In genomic region chr19:49333426-49334288, GRCh38 we compare ENCODE assay signal across 8 cellular contexts. TPM values are rescaled to one million over a fixed set of nuclear protein-coding genes. Genes with fewer than 3 reads are reported as not detected.
DNase-seq lines count a peak whose midpoint lies in the region; ATAC-seq, FAIRE-seq and TF ChIP-seq lines count a peak whose summit lies in the region.

No MANE protein-coding gene starts in this region.

- H3K27me3 ChIP-seq in endodermal cell (ENCODE audit: control insufficient read depth, insufficient read depth, low read length, poor library complexity, severe bottlenecking): peaks cover 6% of the 10 kb centered on the region
- H3K27me3 ChIP-seq in foreskin keratinocyte: peaks cover 13% of the 10 kb centered on the region
- no peaks in the 10 kb centered on the region for H3K27me3 ChIP-seq in osteoblast (ENCODE audit: insufficient read depth, low read length)

- H3K9me3 ChIP-seq in endodermal cell (ENCODE audit: control insufficient read depth, low read length) (no peaks in the 10 kb centered on the region), osteoblast (ENCODE audit: low read depth, low read length) (no peaks in the 10 kb centered on the region)

- no peaks in the 10 kb centered on the region for H3K9me3 Mint-ChIP-seq in endodermal cell

- CTCF ChIA-PET in HEK293T (lab: Yijun Ruan, JAX): interaction anchor here (0.7 kb wide), 1 partner anchor 39 kb away, joined by 3 read pairs; no protein-coding TSS in a partner anchor

- no peak overlapping the region for H3K27ac ChIP-seq in endodermal cell (ENCODE audit: low read depth, low read length)
- H3K27ac ChIP-seq in foreskin keratinocyte: no peak overlapping the region
- no peak overlapping the region for H3K27ac ChIP-seq in osteoblast (ENCODE audit: low read depth, low read length)

- FAIRE-seq in GM18507 (lab: Jason Lieb, UNC): peak; percentile 95

- no peak overlapping the region for H3K27ac Mint-ChIP-seq in endodermal cell

- no peaks in the 10 kb centered on the region for H3K79me2 ChIP-seq in osteoblast (ENCODE audit: insufficient read depth, low read length)

- peaks cover 8% of the 10 kb centered on the region for H3K4me1 Mint-ChIP-seq in endodermal cell

- WGBS in endodermal cell (ENCODE audit: insufficient coverage in 1 of 2, insufficient read length in 1 of 2), 2 experiments: 78 to 91% methylated on average over 4 to 11 of the region's 11 CpGs

- peaks cover 16% of the 10 kb centered on the region for H3K27me3 Mint-ChIP-seq in endodermal cell (ENCODE audit: insufficient read depth)

- no peaks in the 10 kb centered on the region for H3K4me1 ChIP-seq in endodermal cell (ENCODE audit: control insufficient read depth, insufficient read depth, low read length)
- peaks cover 3% of the 10 kb centered on the region for H3K4me1 ChIP-seq in foreskin keratinocyte
- H3K4me1 ChIP-seq in osteoblast (ENCODE audit: insufficient read depth, low read length): no peaks in the 10 kb centered on the region

- DNase-seq in GM18507 (ENCODE audit: extremely low spot score, insufficient read length, low read depth): no peak
- DNase-seq in activated CD4-positive, alpha-beta T cell treated with anti-CD3 and anti-CD28 coated beads for 48 hours: peak; percentile 74
- DNase-seq in endodermal cell: peak; percentile 44
- DNase-seq in stimulated activated CD8-positive, alpha-beta memory T cell treated with anti-CD3 and anti-CD28 coated beads, Interleukin-12 subunit alpha, Interleukin-12 subunit beta, amount 100 ng/mL, for 4 hours (ENCODE audit: low read depth): peak; percentile 62
- DNase-seq in HEK293T (ENCODE audit: extremely low spot score): no peak
- DNase-seq in foreskin keratinocyte: no peak
- no peak for DNase-seq in osteoblast (ENCODE audit: insufficient read length, low spot score, missing footprints)

- peak; percentile 66 for ATAC-seq in HG03108 (IDR thresholded peaks at IDR 0.05; ENCODE audit: unreplicated experiment)
- ATAC-seq in foreskin keratinocyte: no peak

- TF ChIP-seq CTCF in endodermal cell (conservative IDR thresholded peaks at IDR 0.05): no peak
- no peak for TF ChIP-seq CTCF in foreskin keratinocyte (conservative IDR thresholded peaks at IDR 0.05)
- TF ChIP-seq CTCF in osteoblast (IDR thresholded peaks at IDR 0.05; ENCODE audit: extremely low read depth, low read depth, low read length): no peak

- H3K36me3 Mint-ChIP-seq in endodermal cell (ENCODE audit: low read depth): peaks cover 26% of the 10 kb centered on the region

- no peak overlapping the region for H3K4me2 ChIP-seq in osteoblast (ENCODE audit: insufficient read depth, low read length)

- H3K4me3 Mint-ChIP-seq in endodermal cell: no peak overlapping the region

- POLR2A ChIA-PET in HEK293T (lab: Yijun Ruan, JAX): no interaction called here

- no peaks in the 10 kb centered on the region for H4K20me1 ChIP-seq in osteoblast (ENCODE audit: insufficient read depth, low read length)

- H3K36me3 ChIP-seq in endodermal cell (ENCODE audit: control insufficient read depth, insufficient read depth, low read length) (peaks cover 3% of the 10 kb centered on the region), osteoblast (ENCODE audit: insufficient read depth, low read length) (no peaks in the 10 kb centered on the region)

- H3K9ac ChIP-seq in endodermal cell (ENCODE audit: extremely low read depth, low read length, poor library complexity, severe bottlenecking): no peak overlapping the region

- no peak overlapping the region for H3K4me3 ChIP-seq in endodermal cell (ENCODE audit: low read length)
- no peak overlapping the region for H3K4me3 ChIP-seq in osteoblast (ENCODE audit: insufficient read depth, low read length)

- H2AFZ ChIP-seq in osteoblast (ENCODE audit: low read length): no peak overlapping the region

TF ChIP-seq in HEK293T, 16 proteins besides CTCF, POLR2A, EP300 and RAD21:
- TF ChIP-seq ARNT (IDR thresholded peaks at IDR 0.05): no peak
- no peak for TF ChIP-seq NFRKB (IDR thresholded peaks at IDR 0.05)
- no peak for TF ChIP-seq BHLHE40 (IDR thresholded peaks at IDR 0.05; ENCODE audit: borderline replicate concordance)
- TF ChIP-seq ZNF384 (IDR thresholded peaks at IDR 0.05): no peak
- TF ChIP-seq L3MBTL2 (conservative IDR thresholded peaks at IDR 0.05): no peak
- TF ChIP-seq HDGF (IDR thresholded peaks at IDR 0.05; ENCODE audit: borderline replicate concordance): no peak
- no peak for TF ChIP-seq ELF4 (IDR thresholded peaks at IDR 0.05)
- no peak for TF ChIP-seq PKNOX1 (IDR thresholded peaks at IDR 0.05)
- TF ChIP-seq SP1 (IDR thresholded peaks at IDR 0.05): no peak
- no peak for TF ChIP-seq FOXM1 (IDR thresholded peaks at IDR 0.05; ENCODE audit: borderline replicate concordance)
- TF ChIP-seq LEF1 (IDR thresholded peaks at IDR 0.05; ENCODE audit: borderline replicate concordance): no peak
- no peak for TF ChIP-seq FOXA1 (IDR thresholded peaks at IDR 0.05)
- TF ChIP-seq FOXK2 (IDR thresholded peaks at IDR 0.05): no peak
- TF ChIP-seq CTBP1 (IDR thresholded peaks at IDR 0.05; ENCODE audit: borderline replicate concordance): no peak
- TF ChIP-seq TARDBP (IDR thresholded peaks at IDR 0.05): no peak
- TF ChIP-seq SUZ12 (IDR thresholded peaks at IDR 0.05): no peak

RNA-seq across cellular contexts. Expression of gene CD37, which starts 1.5 kb away (rescaled TPM):
- not detected for total RNA-seq in endodermal cell
- not detected for polyA plus RNA-seq in endodermal cell (2013, experiment 1 of 2)
- polyA plus RNA-seq in endodermal cell (2013, experiment 2 of 2): not detected
- not detected in 2 replicates for total RNA-seq in foreskin keratinocyte
- not detected in 2 replicates for polyA plus RNA-seq in foreskin keratinocyte
- total RNA-seq in osteoblast: 0.36 TPM in 1 of 2 replicates, not detected in the other

RNA-seq across cellular contexts. Expression of gene SLC6A16, which starts 8.7 kb away (rescaled TPM):
- total RNA-seq in endodermal cell: 1 to 10 TPM; 3.3 to 3.4 TPM
- 6.1 TPM for polyA plus RNA-seq in endodermal cell (2013, experiment 1 of 2)
- polyA plus RNA-seq in endodermal cell (2013, experiment 2 of 2): 4.9 TPM
- 0.17 TPM in 1 of 2 replicates, not detected in the other for total RNA-seq in foreskin keratinocyte
- polyA plus RNA-seq in foreskin keratinocyte: 0.25 TPM in 1 of 2 replicates, not detected in the other
- 0.72 and 1.2 TPM in 2 replicates for total RNA-seq in osteoblast

RNA-seq across cellular contexts. Expression of gene TEAD2, which starts 28.6 kb away (rescaled TPM):
- total RNA-seq in endodermal cell (100 to 1,000 TPM; 142 to 166 TPM), foreskin keratinocyte (26.7 and 34.0 TPM in 2 replicates), osteoblast (40.1 and 41.3 TPM in 2 replicates)
- 147 TPM for polyA plus RNA-seq in endodermal cell (2013, experiment 1 of 2)
- polyA plus RNA-seq in endodermal cell (2013, experiment 2 of 2): 145 TPM
- polyA plus RNA-seq in foreskin keratinocyte: 23.8 and 26.1 TPM in 2 replicates

RNA-seq across cellular contexts. Expression of gene DKKL1, which starts 30.0 kb away (rescaled TPM):
- total RNA-seq in endodermal cell (1 to 10 TPM; 1.8 to 2.1 TPM), foreskin keratinocyte (0.25 and 0.31 TPM in 2 replicates), osteoblast (0.36 TPM in 1 of 2 replicates, not detected in the other)
- polyA plus RNA-seq in endodermal cell (2013, experiment 1 of 2): 6.5 TPM
- polyA plus RNA-seq in endodermal cell (2013, experiment 2 of 2): 3.4 TPM
- 0.15 TPM in 1 of 2 replicates, not detected in the other for polyA plus RNA-seq in foreskin keratinocyte

RNA-seq across cellular contexts. Expression of gene KASH5, which starts 54.4 kb away (rescaled TPM):
- total RNA-seq in endodermal cell (under 1 TPM in 1 of 2 donors, not detected in 1; 0.13 TPM), foreskin keratinocyte (not detected in 2 replicates), osteoblast (not detected in 2 replicates)
- polyA plus RNA-seq in endodermal cell (2013, experiment 1 of 2): not detected
- not detected for polyA plus RNA-seq in endodermal cell (2013, experiment 2 of 2)
- not detected in 2 replicates for polyA plus RNA-seq in foreskin keratinocyte

Comparison
In these comparisons a context has a peak if more than half of its experiments do, and no peak if none do; other contexts are left out.
1. DNase-seq: peak in activated CD4-positive, alpha-beta T cell treated with anti-CD3 and anti-CD28 coated beads for 48 hours (single experiment), endodermal cell (single experiment) and stimulated activated CD8-positive, alpha-beta memory T cell treated with anti-CD3 and anti-CD28 coated beads, Interleukin-12 subunit alpha, Interleukin-12 subunit beta, amount 100 ng/mL, for 4 hours (single experiment); none in GM18507 (single experiment), HEK293T (single experiment), foreskin keratinocyte (0 of 2) and osteoblast (single experiment).